Comparison of ENCODE assay signal across 10 cellular contexts in the genomic region with DNA sequence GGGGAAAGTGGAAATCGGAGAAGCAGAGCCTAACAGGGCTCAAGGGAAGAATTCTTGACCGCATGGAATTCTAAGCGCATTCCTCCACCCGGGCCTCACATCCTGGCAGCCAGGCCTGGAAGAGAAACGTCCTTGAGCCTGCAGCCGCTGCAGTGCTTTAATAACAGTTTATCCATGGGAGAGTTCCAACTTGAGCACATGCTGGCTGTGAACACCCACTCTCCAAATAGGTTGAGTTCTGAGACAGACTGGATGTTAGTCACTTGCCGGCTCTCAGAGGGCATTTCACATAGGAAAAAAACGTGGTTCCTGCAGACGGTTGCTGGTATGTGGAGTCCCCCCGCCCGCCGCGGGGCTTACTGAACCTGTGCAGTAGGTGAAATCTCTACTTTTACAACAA.
DNase-seq lines count a peak whose midpoint lies in the region; ATAC-seq, FAIRE-seq and TF ChIP-seq lines count a peak whose summit lies in the region.
"Had no signal": no experiment of that assay in that cellular context is flagged by ENCODE, and none has a peak within 500 bp of the region (broad histone marks: within the 10 kb centered on the region; RNA-seq: fewer than 3 reads in every experiment).

No MANE protein-coding gene starts in this region.

- 0% methylated on average over 2 of the region's 13 CpGs; no CpG with 5 or more reads in 1 of the 2 experiments for WGBS in IMR-90 (ENCODE audit: extremely low coverage in 2 of 2, insufficient read length in 1 of 2), 2 experiments
- 10% methylated on average over 13 of the region's 13 CpGs; no CpG with 5 or more reads in 1 of the 2 experiments for WGBS in H1 (ENCODE audit: extremely low coverage in 1 of 2, insufficient coverage in 1 of 2, insufficient read length in 1 of 2, insufficient replicate concordance in 2 of 2, low coverage in 1 of 2, low lambda C conversion rate in 2 of 2, missing lambda C conversion rate in 1 of 2), 2 experiments

- H3K4me1 ChIP-seq in IMR-90 (ENCODE audit: control insufficient read depth, insufficient read depth, low read length) (peaks cover 41% of the 10 kb centered on the region), H1 (replicated peaks in 1 of 4; ENCODE audit: control insufficient read depth in 3 of 4, insufficient read depth in 4 of 4, low read length in 3 of 4) (peaks cover 9 to 35% (median 29%) of the 10 kb centered on the region in 4 experiments)
- H3K4me1 ChIP-seq: parathyroid adenoma had no signal

- TF ChIP-seq POLR2A in IMR-90 (IDR thresholded peaks at IDR 0.05; ENCODE audit: low read depth, low read length), result peak; percentile 73
- peak in 1 of 2 experiments; percentile 46; a peak in 1 of 3 replicates for TF ChIP-seq POLR2A in H1 (IDR thresholded peaks at IDR 0.05; ENCODE audit: control extremely low read depth in 1 of 2, low read depth in 2 of 2, low read length in 2 of 2)

- DNase-seq in A172 (ENCODE audit: low spot score) (peak; percentile 98), IMR-90 (peak; percentile 100), H1 (ENCODE audit: low read depth in 1 of 2, low spot score in 2 of 2) (peak; percentile 66 to 75), lung microvascular endothelial cell (ENCODE audit: low read depth in 2 of 2) (peak; percentile 81 to 98), globus pallidus (ENCODE audit: low spot score) (no peak), NCI-H2171 treated with DMSO at 0.1 percent for 48 hours (lab: John Stamatoyannopoulos, UW) (no peak)
- no peak for DNase-seq in activated CD4-positive, alpha-beta T cell treated with anti-CD3 and anti-CD28 coated beads for 4 hours
- DNase-seq: T-helper 9 cell had no signal

- H2AK5ac ChIP-seq in IMR-90 (ENCODE audit: low read depth, low read length), result no peak overlapping the region
- no peak overlapping the region for H2AK5ac ChIP-seq in H1 (ENCODE audit: low read depth, low read length)

- H3K79me2 ChIP-seq in H1 (ENCODE audit: control insufficient read depth in 1 of 2, insufficient read depth in 2 of 2, low read length in 2 of 2), result no peaks in the 10 kb centered on the region
- H3K79me2 ChIP-seq: parathyroid adenoma had no signal

- H3K23ac ChIP-seq in IMR-90 (ENCODE audit: low read depth, low read length) (no peak overlapping the region), H1 (ENCODE audit: insufficient read length) (no peak overlapping the region)

- H2BK5ac ChIP-seq in IMR-90 (ENCODE audit: low read depth, low read length, poor library complexity, severe bottlenecking) (peak overlapping the region; percentile 67), H1 (ENCODE audit: low read depth, low read length) (peak overlapping the region; percentile 97)

- H4K5ac ChIP-seq in IMR-90 (ENCODE audit: low read depth, low read length) (no peak overlapping the region), H1 (ENCODE audit: insufficient read length, low read depth, low read length) (peak overlapping the region; percentile 15)

- H2AFZ ChIP-seq in IMR-90 (replicated peaks; ENCODE audit: low read length, poor library complexity) (peak overlapping the region; percentile 9), H1 (ENCODE audit: low read length) (peak overlapping the region; percentile 55)
- H2AFZ ChIP-seq: parathyroid adenoma had no signal

- intact Hi-C loops in IMR-90 (cut with micrococcal nuclease), result loop anchor here (1.0 to 5.0 kb wide), 7 partner anchors 16 to 371 kb away; partner anchors contain the start of gene TOMM7

- peaks cover 10% of the 10 kb centered on the region for H3K9me1 ChIP-seq in IMR-90 (ENCODE audit: insufficient read depth, low read length)

- H3K56ac ChIP-seq in IMR-90 (ENCODE audit: extremely low read depth, insufficient read depth, low read length), result 0 out of 2 replicates have a peak overlapping the region, but pooled peaks have one; percentile 87
- peak overlapping the region; percentile 17 for H3K56ac ChIP-seq in H1 (replicated peaks; ENCODE audit: insufficient read length, low read depth, low read length)

- H3K27me3 ChIP-seq in IMR-90 (ENCODE audit: control insufficient read depth, insufficient read depth, low read length) (no peaks in the 10 kb centered on the region), H1 (replicated peaks in 1 of 4; ENCODE audit: control insufficient read depth in 3 of 4, extremely low read depth in 1 of 4, insufficient read depth in 3 of 4, low read length in 3 of 4) (no peaks in the 10 kb centered on the region)

- H3K14ac ChIP-seq in IMR-90 (replicated peaks; ENCODE audit: low read depth, low read length) (no peak overlapping the region; the same call in 1 of the 2 replicates), H1 (ENCODE audit: insufficient read length) (no peak overlapping the region)

- TF ChIP-seq EP300 in H1 (IDR thresholded peaks at IDR 0.05; ENCODE audit: borderline replicate concordance in 1 of 2, low read depth in 2 of 2, low read length in 2 of 2), result no peak

- peak overlapping the region; percentile 28 to 79; a peak in 2 of 4 replicates for H4K8ac ChIP-seq in IMR-90 (ENCODE audit: low read depth in 2 of 2, low read length in 2 of 2)
- H4K8ac ChIP-seq in H1 (ENCODE audit: extremely low read depth, insufficient read depth, low read length), result no peak overlapping the region; the same call in none of the 2 replicates

- peak overlapping the region; percentile 88; the same call in 1 of the 2 replicates for H2BK12ac ChIP-seq in H1 (ENCODE audit: low read depth, low read length)

- H3K79me1 ChIP-seq in IMR-90 (ENCODE audit: low read depth in 1 of 2, low read length in 2 of 2) (peaks cover 0 to 20% of the 10 kb centered on the region in 2 experiments; a peak in 2 of 4 replicates), H1 (ENCODE audit: low read depth, low read length) (no peaks in the 10 kb centered on the region; the same call in 1 of the 2 replicates)

- H2BK20ac ChIP-seq in IMR-90 (ENCODE audit: low read depth, low read length), result peak overlapping the region; percentile 86
- H2BK20ac ChIP-seq in H1 (ENCODE audit: low read length), result no peak overlapping the region

- POLR2A ChIA-PET in IMR-90 (lab: Charles Lee; ENCODE audit: unreplicated experiment) (interaction anchor here (1.3 to 3.1 kb wide), 4 partner anchors 16 to 295 kb away, joined by 3 to 38 read pairs (median 8); partner anchors contain the start of gene IL6), H1 (lab: Charles Lee; ENCODE audit: partially characterized antibody) (interaction anchor here (0.6 to 5.1 kb wide), 22 partner anchors 14 to 686 kb away, joined by 3 to 52 read pairs (median 3); partner anchors contain the start of genes IL6, KLHL7 and TOMM7)

- in situ Hi-C loops in IMR-90 (cut with MboI; ENCODE audit: low sequenced_read_pairs), result loop anchor here (5.0 kb wide), 1 partner anchor 161 kb away; no protein-coding TSS in a partner anchor

- peak overlapping the region; percentile 51 for H2AK9ac ChIP-seq in IMR-90 (replicated peaks; ENCODE audit: low read depth, low read length, poor library complexity)

- no peak overlapping the region for H3K4me3 ChIP-seq in IMR-90 (ENCODE audit: insufficient read depth, low read depth, low read length)
- H3K4me3 ChIP-seq in H1 (ENCODE audit: extremely low read depth in 1 of 4, insufficient read depth in 2 of 4, low read depth in 3 of 4, low read length in 4 of 4), result peak overlapping the region in 2 of 4 experiments; percentile 12 to 43; a peak in 3 of 8 replicates

- dilution Hi-C loops in IMR-90 (cut with HindIII; ENCODE audit: low sequenced_read_pairs, unreplicated experiment), result loop anchor here (25.0 kb wide), 1 partner anchor 501 kb away; no protein-coding TSS in a partner anchor

- H3K27ac ChIP-seq in IMR-90 (ENCODE audit: insufficient read depth, low read length) (peak overlapping the region; percentile 20), H1 (ENCODE audit: low read depth, low read length) (0 out of 2 replicates have a peak overlapping the region, but pooled peaks have one; percentile 50)
- H3K27ac ChIP-seq: parathyroid adenoma had no signal

- CTCF ChIA-PET in IMR-90 (lab: Yijun Ruan, JAX), result interaction anchor here (0.6 to 3.2 kb wide), 11 partner anchors 16 to 623 kb away, joined by 3 to 37 read pairs (median 5); partner anchors contain the start of gene IL6
- CTCF ChIA-PET in H1 (lab: Charles Lee; ENCODE audit: partially characterized antibody), result interaction anchor here (0.6 to 9.0 kb wide), 36 partner anchors 8 to 498 kb away, joined by 3 to 385 read pairs (median 6); partner anchors contain the start of genes IL6 and TOMM7

- BruUV-seq in IMR-90 (replicated peaks; lab: Mats Ljungman, UMichigan), result no TSS peak

- no peak overlapping the region; the same call in 1 of the 2 replicates for H3K18ac ChIP-seq in IMR-90 (ENCODE audit: low read depth, low read length)
- H3K18ac ChIP-seq in H1 (ENCODE audit: extremely low read depth, low read length), result peak overlapping the region; percentile 71

- TF ChIP-seq CTCF in IMR-90 (conservative IDR thresholded peaks at IDR 0.05; ENCODE audit: low read depth, low read length) (no peak), H1 (IDR thresholded peaks at IDR 0.05; ENCODE audit: control extremely low read depth in 1 of 3, insufficient read depth in 1 of 3, low read depth in 1 of 3, low read length in 3 of 3) (no peak)

- H4K20me1 ChIP-seq in IMR-90 (ENCODE audit: insufficient read depth, low read length) (no peaks in the 10 kb centered on the region), H1 (replicated peaks in 1 of 2; ENCODE audit: control insufficient read depth in 1 of 2, insufficient read depth in 2 of 2, low read length in 2 of 2) (no peaks in the 10 kb centered on the region)

- H3K4ac ChIP-seq in IMR-90 (ENCODE audit: low read depth, low read length) (peak overlapping the region; percentile 93; the same call in 1 of the 2 replicates), H1 (replicated peaks; ENCODE audit: insufficient read length, low read depth, low read length) (no peak overlapping the region)

- H4K91ac ChIP-seq in IMR-90 (ENCODE audit: insufficient read depth, low read depth, low read length) (no peak overlapping the region), H1 (replicated peaks; ENCODE audit: insufficient read length, low read length) (peak overlapping the region; percentile 86)

- no peaks in the 10 kb centered on the region for H3K36me3 ChIP-seq in IMR-90 (ENCODE audit: control insufficient read depth, insufficient read depth, low read length)
- H3K36me3 ChIP-seq in H1 (ENCODE audit: control insufficient read depth in 2 of 4, insufficient read depth in 4 of 4, low read length in 3 of 4), result no peaks in the 10 kb centered on the region

- H3K9me3 ChIP-seq in IMR-90 (ENCODE audit: control insufficient read depth, insufficient read depth, low read length) (no peaks in the 10 kb centered on the region), H1 (ENCODE audit: insufficient read depth in 2 of 2, low read depth in 1 of 2, low read length in 1 of 2) (no peaks in the 10 kb centered on the region)

- no peak for FAIRE-seq in H1 (lab: Jason Lieb, UNC)

- TF ChIP-seq RAD21 in IMR-90 (IDR thresholded peaks at IDR 0.05; ENCODE audit: low read length), result peak; percentile 56
- no peak; a peak in 1 of 4 replicates for TF ChIP-seq RAD21 in H1 (IDR thresholded peaks at IDR 0.05 in 1 of 2, conservative IDR thresholded peaks at IDR 0.05 in 1 of 2; ENCODE audit: low read depth in 2 of 2, low read length in 2 of 2)

- H3K9ac ChIP-seq in IMR-90 (ENCODE audit: low read depth, low read length) (0 out of 2 replicates have a peak overlapping the region, but pooled peaks have one; percentile 48), H1 (replicated peaks in 1 of 4; ENCODE audit: extremely low read depth in 1 of 4, low read depth in 3 of 4, low read length in 3 of 4) (peak overlapping the region; percentile 31 to 57 (median 43); a peak in 3 of 7 replicates)
- H3K9ac ChIP-seq: parathyroid adenoma had no signal

- ATAC-seq in IMR-90 (ENCODE audit: low read depth) (peak; percentile 84), HG03097 (IDR thresholded peaks at IDR 0.05; ENCODE audit: low FRiP score, unreplicated experiment) (no peak)

- 0 out of 3 replicates have a peak overlapping the region, but pooled peaks have one; percentile 85 for H2BK15ac ChIP-seq in IMR-90 (ENCODE audit: low read depth, low read length)
- no peak overlapping the region for H2BK15ac ChIP-seq in H1 (ENCODE audit: low read length)

- H3K4me2 ChIP-seq in IMR-90 (ENCODE audit: low read depth, low read length) (peak overlapping the region; percentile 49), H1 (ENCODE audit: insufficient read depth in 1 of 2, low read depth in 2 of 2, low read length in 2 of 2) (peak overlapping the region; percentile 58 to 71)

- H2BK120ac ChIP-seq in IMR-90 (ENCODE audit: low read depth, low read length) (peak overlapping the region; percentile 83), H1 (replicated peaks; ENCODE audit: low read depth, low read length) (peak overlapping the region; percentile 62)

- no peaks in the 10 kb centered on the region for H3K23me2 ChIP-seq in H1 (ENCODE audit: low read depth, low read length)

Comparison
In these comparisons a context has a peak if more than half of its experiments do, and no peak if none do; other contexts are left out.
1. DNase-seq: peak in A172 (single experiment), IMR-90 (single experiment), H1 (2 of 2) and lung microvascular endothelial cell (2 of 2); none in globus pallidus (single experiment), activated CD4-positive, alpha-beta T cell treated with anti-CD3 and anti-CD28 coated beads for 4 hours (0 of 2) and NCI-H2171 treated with DMSO at 0.1 percent for 48 hours (single experiment).